Comparison of ENCODE assay signal across 20 cellular contexts in the genomic region with DNA sequence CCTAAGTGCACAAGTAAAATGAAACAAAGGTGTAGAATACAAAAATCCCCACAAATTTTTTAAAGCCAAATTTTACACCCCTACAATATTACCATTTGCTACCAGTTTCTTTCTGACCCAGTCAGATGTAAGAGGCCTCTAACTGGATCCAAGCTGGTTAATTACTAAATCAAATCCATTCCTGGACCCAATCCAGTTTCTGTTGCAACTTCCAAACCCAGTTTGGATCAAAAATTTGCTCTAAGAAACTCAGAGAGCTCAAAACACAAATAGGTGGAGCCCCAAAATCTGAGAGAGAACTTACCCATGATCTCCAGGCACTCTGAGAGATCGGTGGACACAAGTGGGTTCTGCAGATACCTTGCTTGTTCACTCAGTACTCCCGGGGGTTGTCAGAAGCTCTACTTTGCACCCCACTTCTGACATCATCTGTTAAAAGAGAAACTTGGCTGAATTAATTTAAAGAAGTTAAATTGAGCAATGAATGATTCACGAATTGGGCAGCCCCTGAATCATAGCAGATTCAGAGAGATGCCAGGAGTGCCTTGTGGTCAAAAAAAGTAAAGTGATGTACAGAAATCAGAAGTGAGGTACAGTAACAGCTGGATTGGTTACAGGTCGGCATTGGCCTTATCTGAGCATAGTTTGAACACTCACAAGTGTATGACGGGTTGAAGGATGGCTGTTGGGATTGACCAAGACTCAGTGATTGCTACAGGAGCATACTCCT.
DNase-seq lines count a peak whose midpoint lies in the region; ATAC-seq and TF ChIP-seq lines count a peak whose summit lies in the region.
"Had no signal": no experiment of that assay in that cellular context is flagged by ENCODE, and none has a peak within 500 bp of the region (broad histone marks: within the 10 kb centered on the region; RNA-seq: fewer than 3 reads in every experiment).

No MANE protein-coding gene starts in this region.

- TF ChIP-seq CTCF in OCI-LY3 (IDR thresholded peaks at IDR 0.05; ENCODE audit: low read depth, low read length): no peak
- no peak for TF ChIP-seq CTCF in choroid plexus epithelial cell (conservative IDR thresholded peaks at IDR 0.05; ENCODE audit: low read depth, low read length)
- TF ChIP-seq CTCF in neural crest cell (conservative IDR thresholded peaks at IDR 0.05): no peak
- no peak for TF ChIP-seq CTCF in dorsolateral prefrontal cortex (IDR thresholded peaks at IDR 0.05 in 54 of 56, conservative IDR thresholded peaks at IDR 0.05 in 2 of 56; ENCODE audit: low read depth in 1 of 56, partially characterized antibody in 56 of 56)

- H3K36me3 ChIP-seq in OCI-LY3 (replicated peaks; ENCODE audit: low read depth, low read length): no peaks in the 10 kb centered on the region
- H3K36me3 ChIP-seq: adrenal gland had no signal

- H3K27ac Mint-ChIP-seq in neural crest cell (ENCODE audit: unreplicated experiment): peak overlapping the region; percentile 12
- H3K27ac Mint-ChIP-seq: IgD-negative memory B cell; stimulated activated naive B cell treated with anti-CD40 and anti-IgM and Interleukin-4, amounts not matched to agents 10 μg/mL and 1 μg/mL and 100 μg/mL, for 72 hours had no signal

- H3K4me3 Mint-ChIP-seq in neural crest cell: no peak overlapping the region
- H3K4me3 Mint-ChIP-seq: activated T-cell treated with anti-CD3 and anti-CD28 coated beads, Interleukin-2, amount 50 U/mL, for 4 hours; IgD-negative memory B cell; stimulated activated naive B cell treated with anti-CD40 and anti-IgM and Interleukin-4, amounts not matched to agents 10 μg/mL and 1 μg/mL and 100 μg/mL, for 72 hours had no signal

- H3K4me2 ChIP-seq in OCI-LY3 (ENCODE audit: low read length): no peak overlapping the region

- H3K9ac ChIP-seq in OCI-LY3 (ENCODE audit: low read length): no peak overlapping the region

- H3K27me3 Mint-ChIP-seq in neural crest cell (ENCODE audit: low read depth): no peaks in the 10 kb centered on the region
- H3K27me3 Mint-ChIP-seq: IgD-negative memory B cell; stimulated activated naive B cell treated with anti-CD40 and anti-IgM and Interleukin-4, amounts not matched to agents 10 μg/mL and 1 μg/mL and 100 μg/mL, for 72 hours had no signal

- H3K9me3 ChIP-seq in OCI-LY3 (ENCODE audit: insufficient read depth, low read length): no peaks in the 10 kb centered on the region
- H3K9me3 ChIP-seq: adrenal gland had no signal

- POLR2A ChIA-PET in HEK293T (lab: Yijun Ruan, JAX): no interaction called here

- no peaks in the 10 kb centered on the region for H3K27me3 ChIP-seq in OCI-LY3 (ENCODE audit: low read depth, low read length)
- H3K27me3 ChIP-seq in dorsolateral prefrontal cortex: no peaks in the 10 kb centered on the region
- H3K27me3 ChIP-seq: adrenal gland had no signal

- H3K27ac ChIP-seq in OCI-LY3 (ENCODE audit: low read length) (no peak overlapping the region), dorsolateral prefrontal cortex (no peak overlapping the region)
- H3K27ac ChIP-seq: adrenal gland had no signal

- no peaks in the 10 kb centered on the region for H3K79me2 ChIP-seq in OCI-LY3 (ENCODE audit: low read length)

- peaks cover 8% of the 10 kb centered on the region; the same call in 1 of the 2 replicates for H3K4me1 ChIP-seq in OCI-LY3 (ENCODE audit: low read length)
- H3K4me1 ChIP-seq: adrenal gland had no signal

- H3K36me3 Mint-ChIP-seq in neural crest cell (ENCODE audit: low read depth): peaks cover 2% of the 10 kb centered on the region
- H3K36me3 Mint-ChIP-seq: IgD-negative memory B cell; stimulated activated naive B cell treated with anti-CD40 and anti-IgM and Interleukin-4, amounts not matched to agents 10 μg/mL and 1 μg/mL and 100 μg/mL, for 72 hours had no signal

- H3K4me1 Mint-ChIP-seq in neural crest cell: peaks cover 12% of the 10 kb centered on the region
- H3K4me1 Mint-ChIP-seq: IgD-negative memory B cell; stimulated activated naive B cell treated with anti-CD40 and anti-IgM and Interleukin-4, amounts not matched to agents 10 μg/mL and 1 μg/mL and 100 μg/mL, for 72 hours had no signal

- DNase-seq in ELR (ENCODE audit: low read depth): peak; percentile 78
- DNase-seq in choroid plexus epithelial cell (ENCODE audit: low read depth): peak; percentile 68
- DNase-seq in neural crest cell (ENCODE audit: low read depth, low spot score): no peak
- DNase-seq in hepatic stellate cell (ENCODE audit: low spot score): no peak
- DNase-seq in HEK293T (ENCODE audit: extremely low spot score): no peak
- no peak for DNase-seq in dorsolateral prefrontal cortex
- DNase-seq: activated CD4-positive, alpha-beta T cell treated with anti-CD3 and anti-CD28 coated beads, Interleukin-2, amount 50 U/mL, for 1 hour; activated T-cell treated with anti-CD3 and anti-CD28 coated beads, Interleukin-2, amount 50 U/mL, for 4 hours; adrenal gland; DND-41; glutamatergic neuron; kidney glomerular epithelial cell; NCI-H1436 treated with DMSO at 0.1 percent for 48 hours; NCI-H69; SHP77 treated with DMSO at 0.1 percent for 48 hours; stimulated activated naive B cell treated with anti-CD40 and anti-IgM and Interleukin-4, amounts not matched to agents 10 μg/mL and 1 μg/mL and 100 μg/mL, for 72 hours; T-helper 9 cell had no signal

- H3K9me3 Mint-ChIP-seq in neural crest cell: peaks cover 14% of the 10 kb centered on the region
- H3K9me3 Mint-ChIP-seq: activated T-cell treated with anti-CD3 and anti-CD28 coated beads, Interleukin-2, amount 50 U/mL, for 4 hours; IgD-negative memory B cell had no signal

- no peak overlapping the region for H3K4me3 ChIP-seq in OCI-LY3 (ENCODE audit: low read length)
- no peak overlapping the region for H3K4me3 ChIP-seq in choroid plexus epithelial cell (ENCODE audit: low read depth, low read length)
- H3K4me3 ChIP-seq in dorsolateral prefrontal cortex: no peak overlapping the region
- H3K4me3 ChIP-seq: adrenal gland had no signal

- intact Hi-C loops in dorsolateral prefrontal cortex (cut with DNase I): no loop called here

- CTCF ChIA-PET in HEK293T (lab: Yijun Ruan, JAX): interaction anchor here (0.8 kb wide), 1 partner anchor 8 kb away, joined by 3 read pairs; no protein-coding TSS in a partner anchor

- no peak for ATAC-seq in HG02840 (IDR thresholded peaks at IDR 0.05; ENCODE audit: low FRiP score, unreplicated experiment)
- ATAC-seq: activated T-cell treated with anti-CD3 and anti-CD28 coated beads, Interleukin-2, amount 50 U/mL, for 4 hours; stimulated activated naive B cell treated with anti-CD40 and anti-IgM and Interleukin-4, amounts not matched to agents 10 μg/mL and 1 μg/mL and 100 μg/mL, for 72 hours had no signal

- no peaks in the 10 kb centered on the region for H4K20me1 ChIP-seq in OCI-LY3 (ENCODE audit: insufficient read depth, low read length)

- peak overlapping the region; percentile 37 for H2AFZ ChIP-seq in OCI-LY3 (ENCODE audit: low read depth, low read length)

TF ChIP-seq in HEK293T, 16 proteins besides CTCF, POLR2A, EP300 and RAD21:
- no peak for TF ChIP-seq TARDBP (IDR thresholded peaks at IDR 0.05)
- no peak for TF ChIP-seq NFRKB (IDR thresholded peaks at IDR 0.05)
- TF ChIP-seq CTBP1 (IDR thresholded peaks at IDR 0.05; ENCODE audit: borderline replicate concordance): no peak
- TF ChIP-seq SUZ12 (IDR thresholded peaks at IDR 0.05): no peak
- TF ChIP-seq ELF4 (IDR thresholded peaks at IDR 0.05): no peak
- TF ChIP-seq FOXM1 (IDR thresholded peaks at IDR 0.05; ENCODE audit: borderline replicate concordance): no peak
- no peak for TF ChIP-seq BHLHE40 (IDR thresholded peaks at IDR 0.05; ENCODE audit: borderline replicate concordance)
- no peak for TF ChIP-seq SP1 (IDR thresholded peaks at IDR 0.05)
- TF ChIP-seq HDGF (IDR thresholded peaks at IDR 0.05; ENCODE audit: borderline replicate concordance): no peak
- TF ChIP-seq L3MBTL2 (conservative IDR thresholded peaks at IDR 0.05): no peak
- TF ChIP-seq FOXK2 (IDR thresholded peaks at IDR 0.05): no peak
- no peak for TF ChIP-seq LEF1 (IDR thresholded peaks at IDR 0.05; ENCODE audit: borderline replicate concordance)
- TF ChIP-seq FOXA1 (IDR thresholded peaks at IDR 0.05): no peak
- no peak for TF ChIP-seq ARNT (IDR thresholded peaks at IDR 0.05)
- no peak for TF ChIP-seq PKNOX1 (IDR thresholded peaks at IDR 0.05)
- TF ChIP-seq ZNF384 (IDR thresholded peaks at IDR 0.05): no peak

Comparison
In these comparisons a context has a peak if more than half of its experiments do, and no peak if none do; other contexts are left out.
1. DNase-seq: peak in ELR (single experiment) and choroid plexus epithelial cell (single experiment); none in neural crest cell (single experiment), hepatic stellate cell (single experiment), HEK293T (single experiment) and dorsolateral prefrontal cortex (0 of 10).